8 cellular contexts compared by ENCODE assay signal in the genomic region with DNA sequence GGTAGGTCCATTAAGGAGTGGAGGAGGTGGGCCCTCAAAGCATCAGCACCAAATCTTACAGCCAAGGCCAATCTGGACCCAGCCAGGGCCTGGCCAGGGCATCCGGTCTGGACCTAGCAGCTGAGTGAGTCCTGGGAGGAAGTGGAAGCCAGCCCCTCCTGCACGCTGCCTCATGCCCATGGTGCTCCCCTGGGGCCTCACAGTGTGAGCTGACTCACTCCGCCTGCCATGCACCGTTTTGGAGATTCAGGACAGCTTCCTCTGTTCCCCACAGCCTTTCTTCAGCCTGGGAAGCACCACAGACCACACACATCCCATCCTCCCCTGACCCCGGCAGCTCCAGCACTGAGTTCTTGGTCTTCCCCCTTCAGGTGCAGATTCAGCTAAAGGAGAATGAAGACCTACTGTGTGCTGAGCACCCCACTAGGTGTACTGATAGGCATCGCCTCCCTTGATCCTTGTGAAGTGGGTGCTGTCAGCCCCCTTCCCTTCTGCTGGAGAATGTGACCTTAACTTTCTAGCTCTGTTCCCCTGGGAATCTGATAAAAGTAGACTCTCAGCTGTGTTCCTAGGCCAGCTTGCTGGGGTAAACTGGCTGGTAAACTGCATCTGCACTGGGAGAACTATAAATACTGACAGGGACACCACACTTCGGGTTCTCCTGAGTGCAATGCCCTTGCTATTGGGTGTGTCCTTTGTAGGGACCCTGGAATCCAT. TPM values are rescaled to one million over a fixed set of nuclear protein-coding genes. Genes with fewer than 3 reads are reported as not detected.
A peak's percentile ranks its signal among the peaks of the same experiment; 100 is the strongest.
DNase-seq lines count a peak whose midpoint lies in the region; ATAC-seq and TF ChIP-seq lines count a peak whose summit lies in the region.

No MANE protein-coding gene starts in this region.

- H3K36me3 Mint-ChIP-seq in naive B cell: no peaks in the 10 kb centered on the region

- H3K27me3 ChIP-seq in ascending aorta (no peaks in the 10 kb centered on the region), PC-9 (ENCODE audit: insufficient read depth, low read depth) (peaks cover 90% of the 10 kb centered on the region)

- H3K4me1 Mint-ChIP-seq in naive B cell: peaks cover 47 to 60% (median 48%) of the 10 kb centered on the region in 3 donors

- peaks cover 3% of the 10 kb centered on the region; the same call in 1 of the 2 replicates for H4K20me1 ChIP-seq in PC-9 (ENCODE audit: insufficient read depth)

- H3K27ac ChIP-seq in ascending aorta: peak overlapping the region; percentile 16 to 38
- H3K27ac ChIP-seq in PC-9: no peak overlapping the region

- H3K9me3 ChIP-seq in ascending aorta: no peaks in the 10 kb centered on the region
- no peaks in the 10 kb centered on the region for H3K9me3 ChIP-seq in PC-9 (ENCODE audit: insufficient read depth, low read depth)

- CTCF ChIA-PET in PC-9 (lab: Charles Lee): no interaction called here

- BruUV-seq in PC-9 (replicated peaks; lab: Mats Ljungman, UMichigan): no TSS peak

- H3K4me1 ChIP-seq in ascending aorta: peaks cover 0 to 6% of the 10 kb centered on the region in 2 donors
- H3K4me1 ChIP-seq in PC-9 (replicated peaks; ENCODE audit: insufficient read depth): no peaks in the 10 kb centered on the region

- peak overlapping the region in 3 of 6 donors; percentile 47 to 63 (median 61) for H3K27ac Mint-ChIP-seq in naive B cell

- no peaks in the 10 kb centered on the region for H3K79me2 ChIP-seq in PC-9 (ENCODE audit: low read depth)

- no peak overlapping the region for H3K4me3 ChIP-seq in ascending aorta
- no peak overlapping the region for H3K4me3 ChIP-seq in PC-9

- H3F3A ChIP-seq in PC-9 (ENCODE audit: insufficient read depth, low read depth): no peaks in the 10 kb centered on the region

- H3K4me3 Mint-ChIP-seq in naive B cell: peak overlapping the region in 1 of 8 donors; percentile 77

- H3K9me3 Mint-ChIP-seq in naive B cell: peaks cover 0 to 3% (median 0%) of the 10 kb centered on the region in 7 donors

- DNase-seq in GM04504 (ENCODE audit: low read depth) (peak; percentile 70), ascending aorta (ENCODE audit: low spot score in 2 of 2) (peak in 1 of 2 donors; percentile 72), naive B cell (no peak), GM10266 (ENCODE audit: extremely low spot score) (no peak), PC-9 (no peak), NCI-H146 (lab: John Stamatoyannopoulos, UW) (no peak)

- no peak overlapping the region for H3K4me2 ChIP-seq in PC-9

- no peak overlapping the region for H2AFZ ChIP-seq in PC-9

- no peaks in the 10 kb centered on the region for H3K9me2 ChIP-seq in PC-9 (ENCODE audit: insufficient read depth)

- H3K27me3 Mint-ChIP-seq in naive B cell: peaks cover 0 to 12% (median 8%) of the 10 kb centered on the region in 3 donors

- POLR2A ChIA-PET in PC-9 (lab: Charles Lee; ENCODE audit: unreplicated experiment): no interaction called here

- ATAC-seq in HG03432 (IDR thresholded peaks at IDR 0.05; ENCODE audit: unreplicated experiment) (peak; percentile 84), naive B cell (ENCODE audit: low read depth in 2 of 2) (peak; percentile 43 to 57), HG02763 (IDR thresholded peaks at IDR 0.05; ENCODE audit: unreplicated experiment) (no peak)

- TF ChIP-seq CTCF in ascending aorta (IDR thresholded peaks at IDR 0.05) (no peak), GM10266 (IDR thresholded peaks at IDR 0.05; ENCODE audit: control insufficient read depth, insufficient read depth, low read depth, missing control alignments) (no peak), PC-9 (conservative IDR thresholded peaks at IDR 0.05) (no peak)

- H3K36me3 ChIP-seq in ascending aorta: no peaks in the 10 kb centered on the region
- H3K36me3 ChIP-seq in PC-9 (ENCODE audit: low read depth): no peaks in the 10 kb centered on the region

- intact Hi-C loops in ascending aorta (cut with DNase I): no loop called here
- intact Hi-C loops in PC-9 (cut with micrococcal nuclease; ENCODE audit: unreplicated experiment): no loop called here

RNA-seq across cellular contexts. Expression of a gene that starts 36.8 kb away (rescaled TPM):
- total RNA-seq in ascending aorta (63.0 TPM), PC-9 (2021) (113 and 121 TPM in 2 replicates)
- polyA plus RNA-seq in naive B cell (ENCODE audit: low read depth in 6 of 6): 100 to 1,000 TPM; 102 to 147 (median 130) TPM
